13 cellular contexts compared by ENCODE assay signal in the genomic region with DNA sequence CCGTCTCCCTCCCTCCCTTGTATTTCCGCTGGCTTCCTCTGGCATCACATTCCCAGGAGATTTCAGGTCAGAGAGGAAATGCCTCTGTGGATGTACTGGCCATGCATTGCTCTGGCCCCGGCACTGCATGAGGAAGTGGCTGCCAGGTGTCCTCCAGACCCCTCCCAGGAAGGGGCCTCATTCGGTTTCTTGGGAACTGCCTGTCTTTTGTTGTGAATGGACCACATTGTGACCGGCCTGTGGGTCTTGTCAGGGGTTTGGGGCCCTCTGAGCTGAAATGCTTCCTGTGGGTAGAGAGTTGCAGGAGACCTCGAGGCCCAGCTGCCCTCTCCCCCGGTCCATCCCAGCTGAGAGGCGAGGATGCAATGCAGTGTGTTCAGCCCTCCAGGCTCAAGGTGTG. TPM values are rescaled to one million over a fixed set of nuclear protein-coding genes. Genes with fewer than 3 reads are reported as not detected.
A peak's percentile ranks its signal among the peaks of the same experiment; 100 is the strongest.
DNase-seq lines count a peak whose midpoint lies in the region; ATAC-seq and TF ChIP-seq lines count a peak whose summit lies in the region.
"Had no signal": no experiment of that assay in that cellular context is flagged by ENCODE, and none has a peak within 500 bp of the region (broad histone marks: within the 10 kb centered on the region; RNA-seq: fewer than 3 reads in every experiment).

No MANE protein-coding gene starts in this region.

- H4K20me1 ChIP-seq in BLaER1 treated with 17β-estradiol and CSF1 and Interleukin-3, amounts not matched to agents 10 nM and 100 nM: peaks cover 0 to 56% (median 0%) of the 10 kb centered on the region in 11 experiments; a peak in 6 of 22 replicates
- no peaks in the 10 kb centered on the region for H4K20me1 ChIP-seq in GM23338 (replicated peaks; ENCODE audit: insufficient read depth)

- H3K9ac ChIP-seq in BLaER1 treated with 17β-estradiol and CSF1 and Interleukin-3, amounts not matched to agents 10 nM and 100 nM: peak overlapping the region in 9 of 11 experiments; percentile 7 to 61 (median 37); a peak in 11 of 22 replicates

- H3K4me1 Mint-ChIP-seq in GM23338: peaks cover 27% of the 10 kb centered on the region
- peaks cover 10% of the 10 kb centered on the region for H3K4me1 Mint-ChIP-seq in activated T-helper 17 cell treated with anti-CD3 and anti-CD28 coated beads, Interleukin-2, amount 50 U/mL, for 72 hours
- H3K4me1 Mint-ChIP-seq: IgD-negative memory B cell had no signal

- POLR2A ChIA-PET in A673 (lab: Charles Lee; ENCODE audit: low non-redundant PET): no interaction called here

- BruUV-seq in A673 (replicated peaks; lab: Mats Ljungman, UMichigan): no TSS peak

- H3K79me2 ChIP-seq in GM23338 (replicated peaks; ENCODE audit: insufficient read depth): no peaks in the 10 kb centered on the region

- no peaks in the 10 kb centered on the region for H3K27me3 ChIP-seq in BLaER1 treated with 17β-estradiol and CSF1 and Interleukin-3, amounts not matched to agents 10 nM and 100 nM
- H3K27me3 ChIP-seq in GM23338 (ENCODE audit: insufficient read depth) (no peaks in the 10 kb centered on the region), A673 (replicated peaks; ENCODE audit: insufficient read depth, low read depth, low read length, poor library complexity) (no peaks in the 10 kb centered on the region)
- H3K27me3 ChIP-seq: foreskin keratinocyte had no signal

- TF ChIP-seq CTCF in GM23338 (conservative IDR thresholded peaks at IDR 0.05; ENCODE audit: low read depth in 2 of 2) (no peak), A673 (conservative IDR thresholded peaks at IDR 0.05; ENCODE audit: low read depth, low read length) (no peak)

- peak; percentile 60 for DNase-seq in GM23338 (ENCODE audit: low spot score)
- DNase-seq in A673 (ENCODE audit: low spot score): no peak
- DNase-seq in NCI-H2227 treated with DMSO at 0.1 percent for 48 hours (lab: John Stamatoyannopoulos, UW): no peak
- DNase-seq: foreskin keratinocyte, NCI-H2029 treated with DMSO at 0.1 percent for 48 hours had no signal

- intact Hi-C loops in A673 (cut with micrococcal nuclease; ENCODE audit: unreplicated experiment): no loop called here

- H3K4me3 ChIP-seq in BLaER1 treated with 17β-estradiol and CSF1 and Interleukin-3, amounts not matched to agents 10 nM and 100 nM: peak overlapping the region in 3 of 10 experiments; percentile 9 to 17 (median 10); a peak in 3 of 20 replicates
- H3K4me3 ChIP-seq in GM23338 (no peak overlapping the region), mesodermal cell (ENCODE audit: extremely low read depth, insufficient read depth, low read length, poor library complexity, severe bottlenecking) (no peak overlapping the region), A673 (ENCODE audit: low read depth, low read length, poor library complexity, severe bottlenecking) (no peak overlapping the region)
- H3K4me3 ChIP-seq: coronary artery had no signal

- peaks cover 10% of the 10 kb centered on the region for H3K27me3 Mint-ChIP-seq in GM23338 (ENCODE audit: insufficient read depth, low read depth, poor library complexity)
- H3K27me3 Mint-ChIP-seq in activated T-helper 17 cell treated with anti-CD3 and anti-CD28 coated beads, Interleukin-2, amount 50 U/mL, for 72 hours: no peaks in the 10 kb centered on the region
- H3K27me3 Mint-ChIP-seq: IgD-negative memory B cell had no signal

- ATAC-seq in GM23338 (peak; percentile 62), HG02884 (IDR thresholded peaks at IDR 0.05; ENCODE audit: unreplicated experiment) (no peak), GM21717 (IDR thresholded peaks at IDR 0.05; ENCODE audit: unreplicated experiment) (no peak)
- no peak for ATAC-seq in activated T-helper 17 cell treated with anti-CD3 and anti-CD28 coated beads, Interleukin-2, amount 50 U/mL, for 72 hours (replicated peaks)
- ATAC-seq: foreskin keratinocyte, Panc1 had no signal

- H3K27ac ChIP-seq in BLaER1 treated with 17β-estradiol and CSF1 and Interleukin-3, amounts not matched to agents 10 nM and 100 nM: peak overlapping the region in 8 of 11 experiments; percentile 41 to 72 (median 54); a peak in 15 of 22 replicates
- H3K27ac ChIP-seq in GM23338 (ENCODE audit: low read depth): peak overlapping the region; percentile 50; the same call in 1 of the 2 replicates
- peak overlapping the region; percentile 45 for H3K27ac ChIP-seq in mesodermal cell (ENCODE audit: low read depth, low read length, severe bottlenecking)
- no peak overlapping the region for H3K27ac ChIP-seq in A673 (ENCODE audit: low read depth, low read length, poor library complexity, severe bottlenecking)
- H3K27ac ChIP-seq: coronary artery, foreskin keratinocyte had no signal

- peak overlapping the region; percentile 56 to 92 (median 79) for H3K4me2 ChIP-seq in BLaER1 treated with 17β-estradiol and CSF1 and Interleukin-3, amounts not matched to agents 10 nM and 100 nM
- H3K4me2 ChIP-seq in GM23338: no peak overlapping the region; the same call in 1 of the 2 replicates

- H3K27ac Mint-ChIP-seq in GM23338: peak overlapping the region; percentile 81
- H3K27ac Mint-ChIP-seq in activated T-helper 17 cell treated with anti-CD3 and anti-CD28 coated beads, Interleukin-2, amount 50 U/mL, for 72 hours: peak overlapping the region; percentile 58
- H3K27ac Mint-ChIP-seq: IgD-negative memory B cell had no signal

- no peak overlapping the region for H3K4me3 Mint-ChIP-seq in GM23338
- no peak overlapping the region for H3K4me3 Mint-ChIP-seq in activated T-helper 17 cell treated with anti-CD3 and anti-CD28 coated beads, Interleukin-2, amount 50 U/mL, for 72 hours
- H3K4me3 Mint-ChIP-seq: IgD-negative memory B cell had no signal

- no peaks in the 10 kb centered on the region for H3K9me3 ChIP-seq in BLaER1 treated with 17β-estradiol and CSF1 and Interleukin-3, amounts not matched to agents 10 nM and 100 nM (replicated peaks in 1 of 11)
- H3K9me3 ChIP-seq in mesodermal cell (ENCODE audit: control insufficient read depth, low read length) (no peaks in the 10 kb centered on the region), A673 (ENCODE audit: low read depth, low read length, poor library complexity, severe bottlenecking) (no peaks in the 10 kb centered on the region)

- peaks cover 15% of the 10 kb centered on the region for H3K36me3 Mint-ChIP-seq in GM23338 (ENCODE audit: low read depth)
- peaks cover 77% of the 10 kb centered on the region for H3K36me3 Mint-ChIP-seq in activated T-helper 17 cell treated with anti-CD3 and anti-CD28 coated beads, Interleukin-2, amount 50 U/mL, for 72 hours (ENCODE audit: low read depth)

- no peaks in the 10 kb centered on the region for H3K9me2 ChIP-seq in GM23338 (ENCODE audit: insufficient read depth)

- no peaks in the 10 kb centered on the region for H3K9me3 Mint-ChIP-seq in GM23338
- H3K9me3 Mint-ChIP-seq in activated T-helper 17 cell treated with anti-CD3 and anti-CD28 coated beads, Interleukin-2, amount 50 U/mL, for 72 hours: no peaks in the 10 kb centered on the region
- H3K9me3 Mint-ChIP-seq: IgD-negative memory B cell had no signal

- no peaks in the 10 kb centered on the region for H3F3A ChIP-seq in GM23338 (replicated peaks; ENCODE audit: low read depth)

- H3K36me3 ChIP-seq in BLaER1 treated with 17β-estradiol and CSF1 and Interleukin-3, amounts not matched to agents 10 nM and 100 nM: peaks cover 27 to 57% (median 45%) of the 10 kb centered on the region in 11 experiments; a peak in 21 of 22 replicates
- no peaks in the 10 kb centered on the region for H3K36me3 ChIP-seq in GM23338 (ENCODE audit: insufficient read depth)
- H3K36me3 ChIP-seq in mesodermal cell (ENCODE audit: control insufficient read depth, insufficient read depth, low read length): peaks cover 10% of the 10 kb centered on the region
- no peaks in the 10 kb centered on the region for H3K36me3 ChIP-seq in A673 (ENCODE audit: insufficient read depth, low read length, poor library complexity, severe bottlenecking)

- CTCF ChIA-PET in A673 (lab: Charles Lee): no interaction called here

- H3K4me1 ChIP-seq in BLaER1 treated with 17β-estradiol and CSF1 and Interleukin-3, amounts not matched to agents 10 nM and 100 nM: peaks cover 37 to 59% (median 54%) of the 10 kb centered on the region in 10 experiments
- H3K4me1 ChIP-seq in GM23338 (ENCODE audit: insufficient read depth): peaks cover 5% of the 10 kb centered on the region
- H3K4me1 ChIP-seq in mesodermal cell (ENCODE audit: control insufficient read depth, insufficient read depth, low read length, poor library complexity, severe bottlenecking): peaks cover 41% of the 10 kb centered on the region
- peaks cover 13% of the 10 kb centered on the region for H3K4me1 ChIP-seq in A673 (ENCODE audit: insufficient read depth, low read length, poor library complexity, severe bottlenecking)

- 76 to 89% methylated on average over 3 to 8 of the region's 8 CpGs for WGBS in mesodermal cell (ENCODE audit: insufficient coverage in 2 of 2), 2 experiments

- no peak overlapping the region for H2AFZ ChIP-seq in GM23338

TF ChIP-seq in GM23338, 12 proteins besides CTCF, POLR2A, EP300 and RAD21 (continues in another document):
- no peak for TF ChIP-seq POLR2AphosphoS5 (IDR thresholded peaks at IDR 0.05; ENCODE audit: low read depth)
- no peak for TF ChIP-seq EZH2 (IDR thresholded peaks at IDR 0.05; ENCODE audit: low read depth, unreplicated experiment)
- TF ChIP-seq ZNF114 (CRISPR knock-in tag; IDR thresholded peaks at IDR 0.05): no peak

RNA-seq across cellular contexts. Expression of a gene that starts 18.8 kb away (rescaled TPM):
- 16.6 and 28.0 TPM in 2 replicates for total RNA-seq in GM23338 (2014; rRNA removed; shearing (Covaris generic))
- 10.1 and 10.8 TPM in 2 replicates for polyA plus RNA-seq in GM23338 (2016; fragmentation: Nextera tagmentation; extraction: Ambion mirVana)
- total RNA-seq in activated T-helper 17 cell treated with anti-CD3 and anti-CD28 coated beads, Interleukin-2, amount 50 U/mL, for 72 hours: 10 to 100 TPM; 10.0 to 16.2 TPM
- polyA plus RNA-seq in mesodermal cell (2013, experiment 1 of 2): 20.6 TPM
- 13.5 TPM for polyA plus RNA-seq in mesodermal cell (2013, experiment 2 of 2)
- total RNA-seq in A673 (2021): 26.4 and 29.9 TPM in 2 replicates

RNA-seq across cellular contexts. Expression of a gene that starts 32.8 kb away (rescaled TPM):
- total RNA-seq in GM23338 (2014; rRNA removed; shearing (Covaris generic)): 26.8 and 28.5 TPM in 2 replicates
- 41.1 and 46.4 TPM in 2 replicates for polyA plus RNA-seq in GM23338 (2016; fragmentation: Nextera tagmentation; extraction: Ambion mirVana)
- total RNA-seq in activated T-helper 17 cell treated with anti-CD3 and anti-CD28 coated beads, Interleukin-2, amount 50 U/mL, for 72 hours: 10 to 100 TPM; 28.1 to 47.5 TPM
- polyA plus RNA-seq in mesodermal cell (2013, experiment 1 of 2): 19.8 TPM
- polyA plus RNA-seq in mesodermal cell (2013, experiment 2 of 2): 18.5 TPM
- 31.2 and 38.4 TPM in 2 replicates for total RNA-seq in A673 (2021)

RNA-seq across cellular contexts. Expression of a gene that starts 53.8 kb away (rescaled TPM):
- 2.6 and 3.4 TPM in 2 replicates for total RNA-seq in GM23338 (2014; rRNA removed; shearing (Covaris generic))
- 0.89 and 1.1 TPM in 2 replicates for polyA plus RNA-seq in GM23338 (2016; fragmentation: Nextera tagmentation; extraction: Ambion mirVana)
- total RNA-seq in activated T-helper 17 cell treated with anti-CD3 and anti-CD28 coated beads, Interleukin-2, amount 50 U/mL, for 72 hours: 10 to 100 TPM; 11.1 to 12.0 TPM
- polyA plus RNA-seq in mesodermal cell (2013, experiment 1 of 2): 5.6 TPM
- polyA plus RNA-seq in mesodermal cell (2013, experiment 2 of 2): 5.1 TPM
- total RNA-seq in A673 (2021): 11.3 and 14.5 TPM in 2 replicates
